Comparison of ENCODE assay signal across 9 cellular contexts in the genomic region with DNA sequence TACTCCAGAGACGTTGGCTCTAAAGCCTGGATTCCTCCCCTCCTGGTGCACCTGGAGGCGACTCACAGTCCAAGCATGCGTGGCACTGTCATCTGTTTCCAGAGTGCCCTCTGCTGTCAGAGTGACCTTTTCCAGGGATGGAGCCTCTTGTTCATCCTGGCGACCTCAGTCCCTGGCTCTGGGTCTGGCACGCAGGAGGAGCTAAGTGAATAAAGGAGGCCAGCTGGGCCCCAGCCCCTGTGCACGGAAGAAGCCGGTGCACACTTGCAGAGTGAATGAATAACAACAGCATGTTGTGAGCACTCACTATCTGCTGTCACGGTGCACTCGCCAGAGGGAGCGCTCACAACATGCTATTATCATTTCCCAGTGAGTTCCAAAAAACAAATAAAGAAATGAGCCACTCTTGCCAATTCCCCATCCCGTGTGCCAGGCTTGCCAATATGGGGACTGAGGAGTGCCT. TPM values are rescaled to one million over a fixed set of nuclear protein-coding genes. Genes with fewer than 3 reads are reported as not detected.
DNase-seq lines count a peak whose midpoint lies in the region; ATAC-seq and TF ChIP-seq lines count a peak whose summit lies in the region.
"Had no signal": no experiment of that assay in that cellular context is flagged by ENCODE, and none has a peak within 500 bp of the region (broad histone marks: within the 10 kb centered on the region; RNA-seq: fewer than 3 reads in every experiment).

No MANE protein-coding gene starts in this region.

- no peaks in the 10 kb centered on the region for H3K9me3 Mint-ChIP-seq in endothelial cell (ENCODE audit: unreplicated experiment)

- H3K4me3 Mint-ChIP-seq in endothelial cell (ENCODE audit: unreplicated experiment): no peak overlapping the region
- H3K4me3 Mint-ChIP-seq in T-helper 17 cell: no peak overlapping the region

- DNase-seq in ACHN (peak; percentile 24), HuH-7.5 (ENCODE audit: low spot score) (peak; percentile 62), adipocyte (ENCODE audit: low read depth) (peak; percentile 13), islet precursor cell (peak; percentile 94), endothelial cell (ENCODE audit: low spot score) (no peak), colonic mucosa (no peak), T-helper 17 cell (no peak)

- peaks cover 24% of the 10 kb centered on the region for H3K27me3 ChIP-seq in adipocyte (replicated peaks; ENCODE audit: control insufficient read depth, insufficient read depth, low read length)
- no peaks in the 10 kb centered on the region for H3K27me3 ChIP-seq in colonic mucosa

- no peak overlapping the region for H3K27ac ChIP-seq in colonic mucosa

- no peaks in the 10 kb centered on the region for H3K36me3 Mint-ChIP-seq in endothelial cell (ENCODE audit: low read depth, unreplicated experiment)
- no peaks in the 10 kb centered on the region for H3K36me3 Mint-ChIP-seq in T-helper 17 cell (ENCODE audit: low read depth)

- in situ Hi-C loops in ACHN (cut with HindIII; ENCODE audit: low pct_ligation_motif_present, low pct_unique_long_range_greater_than_20kb, low sequenced_read_pairs): no loop called here

- H3K27me3 Mint-ChIP-seq in endothelial cell (ENCODE audit: unreplicated experiment) (peaks cover 4% of the 10 kb centered on the region), T-helper 17 cell (peaks cover 30% of the 10 kb centered on the region)

- H3K27ac Mint-ChIP-seq in endothelial cell (ENCODE audit: unreplicated experiment): no peak overlapping the region
- no peak overlapping the region for H3K27ac Mint-ChIP-seq in T-helper 17 cell

- H3K9me3 ChIP-seq in adipocyte (ENCODE audit: control insufficient read depth, low read length): peaks cover 10% of the 10 kb centered on the region
- no peaks in the 10 kb centered on the region for H3K9me3 ChIP-seq in colonic mucosa
- no peaks in the 10 kb centered on the region for H3K9me3 ChIP-seq in T-helper 17 cell (ENCODE audit: control insufficient read depth, low read length, poor library complexity, severe bottlenecking)

- H3K36me3 ChIP-seq in adipocyte (ENCODE audit: control insufficient read depth, insufficient read depth, low read length, severe bottlenecking) (no peaks in the 10 kb centered on the region), colonic mucosa (no peaks in the 10 kb centered on the region)

- H3K4me1 ChIP-seq in adipocyte (ENCODE audit: control insufficient read depth, insufficient read depth, low read length) (no peaks in the 10 kb centered on the region), colonic mucosa (no peaks in the 10 kb centered on the region)

- TF ChIP-seq CTCF in endothelial cell (IDR thresholded peaks at IDR 0.05; ENCODE audit: unreplicated experiment) (no peak), colonic mucosa (IDR thresholded peaks at IDR 0.05) (no peak)

- H3K9ac ChIP-seq in adipocyte (ENCODE audit: low read length) (no peak overlapping the region), colonic mucosa (ENCODE audit: low read depth in 2 of 2, low read length in 2 of 2) (no peak overlapping the region)

- no peaks in the 10 kb centered on the region for H3K4me1 Mint-ChIP-seq in endothelial cell (ENCODE audit: unreplicated experiment)
- H3K4me1 Mint-ChIP-seq in T-helper 17 cell: no peaks in the 10 kb centered on the region

- intact Hi-C loops in colonic mucosa (cut with DNase I): loop anchor here (10.0 kb wide), 1 partner anchor 268 kb away; the partner anchor contains the start of gene SORCS2

- no peak for ATAC-seq in T-helper 17 cell
- no peak for ATAC-seq in HG03521 (IDR thresholded peaks at IDR 0.05; ENCODE audit: unreplicated experiment)

- H3K4me3 ChIP-seq in adipocyte (ENCODE audit: low read length) (no peak overlapping the region), colonic mucosa (no peak overlapping the region)

RNA-seq across cellular contexts. Expression of gene PSAPL1, which starts 27.8 kb away (rescaled TPM):
- total RNA-seq in endothelial cell (ENCODE audit: unreplicated experiment) (not detected), colonic mucosa (not detected), T-helper 17 cell (not detected)
- total RNA-seq: T-helper 1 cell treated with Interleukin-12 subunit alpha and Interleukin-12 subunit beta and Interleukin-4 antibody, amounts not matched to agents 30 ng/mL and 1 ng/mL, for 36 hours had no signal

Comparison
In these comparisons a context has a peak if more than half of its experiments do, and no peak if none do; other contexts are left out.
1. DNase-seq: peak in ACHN (single experiment), HuH-7.5 (single experiment), adipocyte (single experiment) and islet precursor cell (single experiment); none in endothelial cell (single experiment), colonic mucosa (single experiment) and T-helper 17 cell (0 of 3).